Comparison of ENCODE assay signal across 8 cellular contexts in genomic region chr2:25286025-25286400, GRCh38. TPM values are rescaled to one million over a fixed set of nuclear protein-coding genes. Genes with fewer than 3 reads are reported as not detected.
A peak's percentile ranks its signal among the peaks of the same experiment; 100 is the strongest.
DNase-seq lines count a peak whose midpoint lies in the region; ATAC-seq and TF ChIP-seq lines count a peak whose summit lies in the region.

No MANE protein-coding gene starts in this region.

- no peaks in the 10 kb centered on the region for H3K36me3 ChIP-seq in testis (ENCODE audit: low read depth, missing control alignments)

- H3K4me1 ChIP-seq in testis, result peaks cover 17% of the 10 kb centered on the region

- TF ChIP-seq POLR2A in testis (IDR thresholded peaks at IDR 0.05), result no peak

- no peaks in the 10 kb centered on the region for H3K27me3 ChIP-seq in testis

- no peak overlapping the region for H3K27ac ChIP-seq in testis

- TF ChIP-seq CTCF in testis (IDR thresholded peaks at IDR 0.05), result no peak

- 77 to 90% methylated on average over 8 to 10 of the region's 10 CpGs for WGBS in testis, 2 donors

- intact Hi-C loops in testis (cut with DNase I; ENCODE audit: low total_unique reads), result no loop called here

- ATAC-seq in GM18498 (IDR thresholded peaks at IDR 0.05; ENCODE audit: unreplicated experiment), result peak; percentile 71
- ATAC-seq in HG03097 (IDR thresholded peaks at IDR 0.05; ENCODE audit: low FRiP score, unreplicated experiment), result peak; percentile 68
- no peak for ATAC-seq in HG03439 (IDR thresholded peaks at IDR 0.05; ENCODE audit: unreplicated experiment)

- no peak overlapping the region for H3K4me3 ChIP-seq in testis

- peak; percentile 23 for DNase-seq in activated CD4-positive, CD25-positive, alpha-beta regulatory T cell treated with anti-CD3 and anti-CD28 coated beads, Interleukin-2, amount 50 U/mL, for 16 hours (ENCODE audit: low read depth, low spot score)
- peak; percentile 44 for DNase-seq in effector CD8-positive, alpha-beta T cell (lab: John Stamatoyannopoulos, UW)
- DNase-seq in stimulated activated CD8-positive, alpha-beta memory T cell treated with anti-CD3 and anti-CD28 coated beads, Interleukin-12 subunit alpha, Interleukin-12 subunit beta, amount 100 ng/mL, for 1 hour (ENCODE audit: low read depth), result peak; percentile 44
- DNase-seq in hepatic stellate cell (ENCODE audit: low spot score), result no peak
- DNase-seq in testis, result no peak

- no peaks in the 10 kb centered on the region for H3K9me3 ChIP-seq in testis

RNA-seq across cellular contexts. Expression of gene DNMT3A, which starts 55.7 kb away (rescaled TPM):
- 10 to 100 TPM; 36.3 TPM for total RNA-seq in testis
- 15.5 TPM for polyA plus RNA-seq in testis (ENCODE audit: insufficient read depth, low read depth, low replicate concordance)

Comparison
In these comparisons a context has a peak if more than half of its experiments do, and no peak if none do; other contexts are left out.
1. DNase-seq: peak in activated CD4-positive, CD25-positive, alpha-beta regulatory T cell treated with anti-CD3 and anti-CD28 coated beads, Interleukin-2, amount 50 U/mL, for 16 hours (single experiment), effector CD8-positive, alpha-beta T cell (single experiment) and stimulated activated CD8-positive, alpha-beta memory T cell treated with anti-CD3 and anti-CD28 coated beads, Interleukin-12 subunit alpha, Interleukin-12 subunit beta, amount 100 ng/mL, for 1 hour (single experiment); none in hepatic stellate cell (single experiment) and testis (single experiment).